Comparison of ENCODE assay signal across 9 cellular contexts in the genomic region with DNA sequence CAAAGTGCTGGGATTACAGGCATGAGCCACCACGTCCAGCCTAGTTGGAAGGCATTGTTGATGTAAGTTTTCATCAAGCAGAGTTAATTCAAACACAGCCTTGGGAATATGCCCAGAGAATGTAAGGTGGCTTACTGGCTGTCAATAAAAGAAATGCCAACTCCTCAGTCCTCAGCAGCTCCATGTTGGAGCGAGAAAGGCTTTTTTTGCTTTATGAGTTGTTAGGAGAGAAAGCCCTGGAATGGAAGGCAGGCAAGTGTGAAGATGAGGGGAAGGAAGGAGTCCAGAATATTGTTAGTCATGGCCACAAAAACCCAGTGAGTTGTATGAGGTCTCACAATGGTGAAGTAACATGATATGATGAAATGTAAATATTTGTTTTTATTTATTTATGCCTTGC. TPM values are rescaled to one million over a fixed set of nuclear protein-coding genes. Genes with fewer than 3 reads are reported as not detected.
A peak's percentile ranks its signal among the peaks of the same experiment; 100 is the strongest.
DNase-seq lines count a peak whose midpoint lies in the region; TF ChIP-seq lines count a peak whose summit lies in the region.
"Had no signal": no experiment of that assay in that cellular context is flagged by ENCODE, and none has a peak within 500 bp of the region (broad histone marks: within the 10 kb centered on the region; RNA-seq: fewer than 3 reads in every experiment).

No MANE protein-coding gene starts in this region.

- no peak for TF ChIP-seq POLR2A in suprapubic skin (IDR thresholded peaks at IDR 0.05)

- H3K9me2 ChIP-seq in DOHH2 (replicated peaks; ENCODE audit: control insufficient read depth, low read length) = no peaks in the 10 kb centered on the region
- no peaks in the 10 kb centered on the region for H3K9me2 ChIP-seq in OCI-LY1 (ENCODE audit: low read depth, low read length)

- H3K4me2 ChIP-seq in DOHH2 (ENCODE audit: low read length) (peak overlapping the region; percentile 90), OCI-LY1 (ENCODE audit: low read length) (peak overlapping the region; percentile 22; the same call in 1 of the 2 replicates)

- no peak overlapping the region for H3K9ac ChIP-seq in OCI-LY1 (ENCODE audit: low read length)

- WGBS in suprapubic skin = 78% methylated on average over 2 of the region's 2 CpGs

- H3F3A ChIP-seq in DOHH2 (ENCODE audit: control insufficient read depth, insufficient read depth) (peaks cover 43% of the 10 kb centered on the region), OCI-LY1 (ENCODE audit: insufficient read depth, low read length) (no peaks in the 10 kb centered on the region)

- H3K4me3 ChIP-seq in DOHH2 (ENCODE audit: low read length) (peak overlapping the region; percentile 67), OCI-LY1 (ENCODE audit: low read depth, low read length, poor library complexity, severe bottlenecking) (no peak overlapping the region), SJCRH30 (no peak overlapping the region), suprapubic skin (no peak overlapping the region)

- H3K4me1 Mint-ChIP-seq in progenitor cell of endocrine pancreas (ENCODE audit: low read depth) = peaks cover 56% of the 10 kb centered on the region

- H3K79me2 ChIP-seq in DOHH2 (ENCODE audit: control insufficient read depth, low read length) (peaks cover 80% of the 10 kb centered on the region), OCI-LY1 (ENCODE audit: insufficient read depth, low read length) (peaks cover 60% of the 10 kb centered on the region)

- no peak overlapping the region for H3K4me3 Mint-ChIP-seq in progenitor cell of endocrine pancreas (ENCODE audit: low read depth)
- H3K4me3 Mint-ChIP-seq: immature natural killer cell had no signal

- DNase-seq in epithelial cell of prostate (ENCODE audit: low read depth, low spot score) (no peak), progenitor cell of endocrine pancreas (ENCODE audit: low spot score, unreplicated experiment) (no peak), NCI-H2227 (lab: John Stamatoyannopoulos, UW; ENCODE audit: unreplicated experiment) (no peak), SJCRH30 (no peak), suprapubic skin (ENCODE audit: low spot score in 2 of 2) (no peak)
- DNase-seq in activated effector memory CD4-positive, alpha-beta T cell treated with Interleukin-2 at 50 U/mL for 16 hours = no peak
- DNase-seq: immature natural killer cell had no signal

- H3K9me3 ChIP-seq in DOHH2 (ENCODE audit: control insufficient read depth, insufficient read depth, low read length) (no peaks in the 10 kb centered on the region), OCI-LY1 (ENCODE audit: low read length) (no peaks in the 10 kb centered on the region), SJCRH30 (replicated peaks) (no peaks in the 10 kb centered on the region), suprapubic skin (no peaks in the 10 kb centered on the region)

- no peaks in the 10 kb centered on the region for H3K27me3 Mint-ChIP-seq in progenitor cell of endocrine pancreas

- H3K27me3 ChIP-seq in DOHH2 (ENCODE audit: control insufficient read depth, low read length) (no peaks in the 10 kb centered on the region), OCI-LY1 (ENCODE audit: insufficient read depth, low read length) (no peaks in the 10 kb centered on the region), SJCRH30 (no peaks in the 10 kb centered on the region), suprapubic skin (no peaks in the 10 kb centered on the region)

- peaks cover 6% of the 10 kb centered on the region for H3K36me3 Mint-ChIP-seq in progenitor cell of endocrine pancreas (ENCODE audit: insufficient read depth)
- H3K36me3 Mint-ChIP-seq: immature natural killer cell had no signal

- H3K4me1 ChIP-seq in DOHH2 (ENCODE audit: control insufficient read depth, low read length) = peaks cover 80% of the 10 kb centered on the region
- peaks cover 64% of the 10 kb centered on the region for H3K4me1 ChIP-seq in OCI-LY1 (ENCODE audit: insufficient read depth, low read length, severe bottlenecking)
- H3K4me1 ChIP-seq in SJCRH30 = peaks cover 36% of the 10 kb centered on the region
- peaks cover 26% of the 10 kb centered on the region for H3K4me1 ChIP-seq in suprapubic skin

- H3K36me3 ChIP-seq in DOHH2 (ENCODE audit: control insufficient read depth, low read length) = peaks cover 22% of the 10 kb centered on the region
- no peaks in the 10 kb centered on the region for H3K36me3 ChIP-seq in OCI-LY1 (ENCODE audit: insufficient read depth, low read length)
- 0 out of 2 replicates have a peak, but pooled peaks cover 5% of the 10 kb centered on the region for H3K36me3 ChIP-seq in SJCRH30
- no peaks in the 10 kb centered on the region for H3K36me3 ChIP-seq in suprapubic skin

- H3K27ac ChIP-seq in DOHH2 (ENCODE audit: low read depth, low read length) (peak overlapping the region; percentile 97), OCI-LY1 (ENCODE audit: low read depth, low read length, poor library complexity, severe bottlenecking) (peak overlapping the region; percentile 84), epithelial cell of prostate (peak overlapping the region; percentile 62), SJCRH30 (no peak overlapping the region), suprapubic skin (no peak overlapping the region)

- no peak for TF ChIP-seq EP300 in suprapubic skin (IDR thresholded peaks at IDR 0.05)

- TF ChIP-seq CTCF in DOHH2 (IDR thresholded peaks at IDR 0.05; ENCODE audit: low read depth, low read length, poor library complexity, severe bottlenecking) (no peak), OCI-LY1 (IDR thresholded peaks at IDR 0.05; ENCODE audit: low read length) (no peak), progenitor cell of endocrine pancreas (IDR thresholded peaks at IDR 0.05; ENCODE audit: unreplicated experiment) (no peak), suprapubic skin (IDR thresholded peaks at IDR 0.05) (no peak)

- H2AFZ ChIP-seq in OCI-LY1 (ENCODE audit: low read length) = no peak overlapping the region

- H4K20me1 ChIP-seq in DOHH2 (ENCODE audit: control insufficient read depth, insufficient read depth, low read depth, low read length) = peaks cover 21% of the 10 kb centered on the region; the same call in 1 of the 2 replicates
- H4K20me1 ChIP-seq in OCI-LY1 (ENCODE audit: insufficient read depth, low read length) = no peaks in the 10 kb centered on the region

- peaks cover 6% of the 10 kb centered on the region for H3K9me3 Mint-ChIP-seq in progenitor cell of endocrine pancreas (ENCODE audit: low read depth)
- H3K9me3 Mint-ChIP-seq: immature natural killer cell had no signal

- H3K27ac Mint-ChIP-seq in progenitor cell of endocrine pancreas = peak overlapping the region; percentile 54

RNA-seq across cellular contexts. Expression of gene MAP4K4, which starts 57.1 kb away (rescaled TPM):
- 171 and 184 TPM in 2 replicates for total RNA-seq in progenitor cell of endocrine pancreas
- 118 and 139 TPM in 2 replicates for total RNA-seq in SJCRH30 (2014; rRNA removed; shearing (Covaris generic))
- 10 to 100 TPM; 29.6 to 56.6 (median 38.2) TPM for total RNA-seq in suprapubic skin

Comparison
In these comparisons a context has a peak if more than half of its experiments do, and no peak if none do; other contexts are left out.
1. H3K27ac ChIP-seq: peak in DOHH2 (single experiment), OCI-LY1 (single experiment) and epithelial cell of prostate (single experiment); none in SJCRH30 (single experiment) and suprapubic skin (single experiment).